Comparison of ENCODE assay signal across 27 cellular contexts in genomic region chr14:72664651-72665050, GRCh38.
DNase-seq lines count a peak whose midpoint lies in the region; FAIRE-seq and TF ChIP-seq lines count a peak whose summit lies in the region.
"Had no signal": no experiment of that assay in that cellular context is flagged by ENCODE, and none has a peak within 500 bp of the region (broad histone marks: within the 10 kb centered on the region; RNA-seq: fewer than 3 reads in every experiment).

No MANE protein-coding gene starts in this region.

- POLR2A ChIA-PET in AG04450 (lab: Yijun Ruan, JAX), result interaction anchor here (0.9 to 1.9 kb wide), 4 partner anchors 14 to 229 kb away, joined by 4 to 8 read pairs (median 6); partner anchors contain the start of gene DPF3

- CTCF ChIA-PET in AG04450 (lab: Charles Lee), result interaction anchor here (0.9 kb wide), 1 partner anchor 17 kb away, joined by 4 read pairs; no protein-coding TSS in a partner anchor

- H3K27ac ChIP-seq in AG04450 (ENCODE audit: low read depth, low read length) (peak overlapping the region; percentile 83), SJCRH30 (no peak overlapping the region)
- H3K27ac ChIP-seq: PC-9, testis, vagina had no signal

- H3K27ac Mint-ChIP-seq in HFFc6 (peak overlapping the region; percentile 89), osteocyte (ENCODE audit: unreplicated experiment) (peak overlapping the region; percentile 46)
- H3K27ac Mint-ChIP-seq: activated naive CD4-positive, alpha-beta T cell treated with anti-CD3 and anti-CD28 coated beads for 36 hours; mesothelial cell of epicardium had no signal

- H3K4me3 Mint-ChIP-seq in HFFc6 (peak overlapping the region; percentile 52), osteocyte (ENCODE audit: unreplicated experiment) (no peak overlapping the region)
- H3K4me3 Mint-ChIP-seq: activated naive CD4-positive, alpha-beta T cell treated with anti-CD3 and anti-CD28 coated beads for 36 hours; mesothelial cell of epicardium; naive thymus-derived CD8-positive, alpha-beta T cell; T-helper 1 cell treated with Interleukin-12 subunit alpha and Interleukin-12 subunit beta and Interleukin-4 antibody, amounts not matched to agents 30 μg/mL and 1 μg/mL, for 36 hours had no signal

- no peaks in the 10 kb centered on the region for H3K9me3 ChIP-seq in AG04450 (ENCODE audit: control insufficient read depth, insufficient read depth, low read length)
- no peaks in the 10 kb centered on the region for H3K9me3 ChIP-seq in SJCRH30 (replicated peaks)
- no peaks in the 10 kb centered on the region for H3K9me3 ChIP-seq in BE2C
- H3K9me3 ChIP-seq: heart right ventricle, testis, vagina had no signal

- H3K4me1 ChIP-seq in SJCRH30 (no peaks in the 10 kb centered on the region), BE2C (no peaks in the 10 kb centered on the region; the same call in 1 of the 2 replicates)
- H3K4me1 ChIP-seq: testis, vagina had no signal

- peaks cover 36% of the 10 kb centered on the region for H3K36me3 Mint-ChIP-seq in HFFc6 (ENCODE audit: low read depth)
- H3K36me3 Mint-ChIP-seq in osteocyte (ENCODE audit: unreplicated experiment), result peaks cover 6% of the 10 kb centered on the region
- H3K36me3 Mint-ChIP-seq: mesothelial cell of epicardium had no signal

- no peaks in the 10 kb centered on the region for H3K36me3 ChIP-seq in SJCRH30
- peaks cover 9% of the 10 kb centered on the region for H3K36me3 ChIP-seq in BE2C
- H3K36me3 ChIP-seq: vagina had no signal

- H3K4me1 Mint-ChIP-seq in HFFc6 (ENCODE audit: low read depth), result peaks cover 51% of the 10 kb centered on the region
- peaks cover 38% of the 10 kb centered on the region for H3K4me1 Mint-ChIP-seq in osteocyte (ENCODE audit: unreplicated experiment)

- FAIRE-seq in GM12891 (lab: Jason Lieb, UNC), result no peak
- FAIRE-seq: bronchial epithelial cell, endometrium had no signal

- TF ChIP-seq POLR2A in GM12891 (IDR thresholded peaks at IDR 0.05; ENCODE audit: low read depth, low read length), result no peak

- TF ChIP-seq CTCF in AG04450 (IDR thresholded peaks at IDR 0.05; ENCODE audit: low read depth, low read length) (no peak), HFFc6 (IDR thresholded peaks at IDR 0.05) (no peak), osteocyte (IDR thresholded peaks at IDR 0.05) (no peak), BE2C (IDR thresholded peaks at IDR 0.05; ENCODE audit: low read depth, low read length) (no peak)

- H3K27me3 Mint-ChIP-seq in HFFc6 (ENCODE audit: insufficient read depth) (peaks cover 3% of the 10 kb centered on the region), osteocyte (ENCODE audit: unreplicated experiment) (no peaks in the 10 kb centered on the region)

- H3K4me3 ChIP-seq in AG04450 (ENCODE audit: low read depth, low read length) (no peak overlapping the region), SJCRH30 (no peak overlapping the region), BE2C (ENCODE audit: low read depth, low read length) (no peak overlapping the region)
- H3K4me3 ChIP-seq: heart right ventricle, PC-9, testis, vagina had no signal

- DNase-seq in AG04450 (ENCODE audit: low read depth, low spot score) (no peak), HFFc6 (no peak), dermis blood vessel endothelial cell (peak; percentile 91), osteocyte (ENCODE audit: extremely low spot score, unreplicated experiment) (no peak), SJCRH30 (no peak), UCSD-AML1 (lab: John Stamatoyannopoulos, UW; ENCODE audit: unreplicated experiment) (no peak), BE2C (no peak), GM12891 (ENCODE audit: insufficient read length, low spot score) (no peak)
- DNase-seq: activated naive CD4-positive, alpha-beta T cell treated with anti-CD3 and anti-CD28 coated beads for 36 hours; activated T-cell treated with anti-CD3 and anti-CD28 coated beads, Interleukin-2, amount 50 U/mL, for 48 hours; heart right ventricle; KG1; naive thymus-derived CD8-positive, alpha-beta T cell; NCI-H1436; NCI-H2107; NCI-H446 treated with DMSO at 0.1 percent for 48 hours; occipital lobe; PC-9; right cardiac atrium; stimulated activated CD4-positive, alpha-beta T cell treated with anti-CD3 and anti-CD28 coated beads, Interleukin-4, amount 100 ng/mL, for 4 hours; stimulated activated naive CD4-positive, alpha-beta T cell treated with Interleukin-2 at 50 U/mL for 16 hours; testis had no signal

- H3K9me3 Mint-ChIP-seq in HFFc6, result no peaks in the 10 kb centered on the region
- no peaks in the 10 kb centered on the region for H3K9me3 Mint-ChIP-seq in osteocyte (ENCODE audit: unreplicated experiment)
- H3K9me3 Mint-ChIP-seq: activated naive CD4-positive, alpha-beta T cell treated with anti-CD3 and anti-CD28 coated beads for 36 hours; mesothelial cell of epicardium; naive thymus-derived CD8-positive, alpha-beta T cell; T-helper 1 cell treated with Interleukin-12 subunit alpha and Interleukin-12 subunit beta and Interleukin-4 antibody, amounts not matched to agents 30 μg/mL and 1 μg/mL, for 36 hours had no signal

- H3K27me3 ChIP-seq in AG04450 (ENCODE audit: control insufficient read depth, insufficient read depth, low read length) (no peaks in the 10 kb centered on the region), SJCRH30 (no peaks in the 10 kb centered on the region), BE2C (no peaks in the 10 kb centered on the region)
- H3K27me3 ChIP-seq: heart right ventricle, testis, vagina had no signal

TF ChIP-seq in GM12891, 5 proteins besides CTCF, POLR2A, EP300 and RAD21:
- no peak for TF ChIP-seq POLR2AphosphoS5 (IDR thresholded peaks at IDR 0.05; ENCODE audit: low read depth, low read length)
- TF ChIP-seq SPI1 (IDR thresholded peaks at IDR 0.05; ENCODE audit: low read depth, low read length), result no peak
- no peak for TF ChIP-seq POU2F2 (IDR thresholded peaks at IDR 0.05; ENCODE audit: low read depth, low read length)
- no peak for TF ChIP-seq PAX5 (IDR thresholded peaks at IDR 0.05; ENCODE audit: insufficient read depth, low read length, severe bottlenecking)
- TF ChIP-seq TAF1 (IDR thresholded peaks at IDR 0.05; ENCODE audit: low read depth, low read length), result no peak
